ENCODE assay signal across 22 cellular contexts in the genomic region with DNA sequence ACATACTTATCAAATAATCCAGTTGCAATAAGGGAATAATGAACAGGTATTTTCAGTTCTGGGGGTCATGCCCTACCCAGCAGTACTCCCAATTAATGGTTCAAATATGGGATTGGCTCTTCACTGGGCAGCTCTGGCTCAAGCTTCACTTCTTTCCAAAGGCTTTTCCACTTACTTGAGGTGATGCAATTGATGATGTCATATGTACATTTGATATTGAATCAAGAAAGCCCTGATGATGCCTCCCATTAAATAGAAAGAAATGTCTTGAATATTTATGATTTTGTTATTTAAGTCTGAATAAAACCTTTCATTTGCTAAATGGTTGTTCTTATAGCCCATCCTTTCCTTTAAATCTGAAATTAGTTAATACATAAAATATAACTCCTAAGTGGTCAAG.
DNase-seq lines count a peak whose midpoint lies in the region; TF ChIP-seq lines count a peak whose summit lies in the region.
"Had no signal": no experiment of that assay in that cellular context is flagged by ENCODE, and none has a peak within 500 bp of the region (broad histone marks: within the 10 kb centered on the region; RNA-seq: fewer than 3 reads in every experiment).

No MANE protein-coding gene starts in this region.

- POLR2A ChIA-PET in HEK293 (lab: Yijun Ruan, JAX) = no interaction called here

- DNase-seq in OCI-M1 (lab: John Stamatoyannopoulos, UW) (peak; percentile 14), fibroblast of the aortic adventitia (ENCODE audit: low read depth) (peak; percentile 3), SKM-1 (lab: John Stamatoyannopoulos, UW; ENCODE audit: unreplicated experiment) (no peak)
- no peak for DNase-seq in effector CD8-positive, alpha-beta T cell (lab: John Stamatoyannopoulos, UW)
- DNase-seq: 8988T; ACHN; BE2C; C1 segment of cervical spinal cord; CD4-positive, alpha-beta memory T cell; CD4-positive, CD25-positive, alpha-beta regulatory T cell; CD8-positive, alpha-beta memory T cell; COR-L47; DMS 273 treated with DMSO at 0.1 percent for 48 hours; DMS153; DMS53; DMS79; DND-41; EL; GDM1 had no signal

- H3K4me3 ChIP-seq in HEK293 (ENCODE audit: low read depth, low read length) (no peak overlapping the region), fibroblast of the aortic adventitia (ENCODE audit: low read depth, low read length) (no peak overlapping the region)
- H3K4me3 ChIP-seq: BLaER1, GM12878 had no signal

- no peak overlapping the region for H3K27ac ChIP-seq in HEK293 (ENCODE audit: extremely low read depth, low read depth, low read length)
- H3K27ac ChIP-seq: BLaER1 had no signal

- peaks cover 6% of the 10 kb centered on the region for H3K4me1 ChIP-seq in HEK293 (ENCODE audit: control insufficient read depth, insufficient read depth, low read length)
- H3K4me1 ChIP-seq: BE2C, BLaER1 had no signal

- CTCF ChIA-PET in HEK293 (lab: Yijun Ruan, JAX) = no interaction called here

- TF ChIP-seq CTCF in HEK293 (tag by site-specific recombination; IDR thresholded peaks at IDR 0.05) = no peak
- no peak for TF ChIP-seq CTCF in fibroblast of the aortic adventitia (IDR thresholded peaks at IDR 0.05; ENCODE audit: insufficient read depth, low read length)

- peaks cover 3% of the 10 kb centered on the region; the same call in 1 of the 2 replicates for H3K9me3 ChIP-seq in HEK293 (ENCODE audit: control insufficient read depth, insufficient read depth, low read depth, low read length)
- H3K9me3 ChIP-seq: BE2C, BLaER1 had no signal

- H3K36me3 ChIP-seq in HEK293 (ENCODE audit: control insufficient read depth in 2 of 2, insufficient read depth in 1 of 2, low read length in 2 of 2) = no peaks in the 10 kb centered on the region; a peak in 1 of 3 replicates
- H3K36me3 ChIP-seq: BE2C, BLaER1 had no signal

TF ChIP-seq in HEK293, 187 proteins besides CTCF, POLR2A, EP300 and RAD21:
- TF ChIP-seq ZNF660 (tag by site-specific recombination; IDR thresholded peaks at IDR 0.05) = peak; percentile 73
- peak; percentile 13; the same call in 1 of the 2 replicates for TF ChIP-seq ATF2 (tag by site-specific recombination; IDR thresholded peaks at IDR 0.05; ENCODE audit: low read depth)
- no peak for TF ChIP-seq GFI1B (tag by site-specific recombination; IDR thresholded peaks at IDR 0.05)
- TF ChIP-seq KLF10 (tag by site-specific recombination; IDR thresholded peaks at IDR 0.05) = no peak
- TF ChIP-seq ZNF292 (tag by site-specific recombination; IDR thresholded peaks at IDR 0.05; ENCODE audit: borderline replicate concordance, low read depth) = no peak

Comparison
In these comparisons a context has a peak if more than half of its experiments do, and no peak if none do; other contexts are left out.
1. DNase-seq: peak in OCI-M1 (single experiment) and fibroblast of the aortic adventitia (single experiment); none in effector CD8-positive, alpha-beta T cell (single experiment) and SKM-1 (single experiment).